Comparison of ENCODE assay signal across 8 cellular contexts in the genomic region with DNA sequence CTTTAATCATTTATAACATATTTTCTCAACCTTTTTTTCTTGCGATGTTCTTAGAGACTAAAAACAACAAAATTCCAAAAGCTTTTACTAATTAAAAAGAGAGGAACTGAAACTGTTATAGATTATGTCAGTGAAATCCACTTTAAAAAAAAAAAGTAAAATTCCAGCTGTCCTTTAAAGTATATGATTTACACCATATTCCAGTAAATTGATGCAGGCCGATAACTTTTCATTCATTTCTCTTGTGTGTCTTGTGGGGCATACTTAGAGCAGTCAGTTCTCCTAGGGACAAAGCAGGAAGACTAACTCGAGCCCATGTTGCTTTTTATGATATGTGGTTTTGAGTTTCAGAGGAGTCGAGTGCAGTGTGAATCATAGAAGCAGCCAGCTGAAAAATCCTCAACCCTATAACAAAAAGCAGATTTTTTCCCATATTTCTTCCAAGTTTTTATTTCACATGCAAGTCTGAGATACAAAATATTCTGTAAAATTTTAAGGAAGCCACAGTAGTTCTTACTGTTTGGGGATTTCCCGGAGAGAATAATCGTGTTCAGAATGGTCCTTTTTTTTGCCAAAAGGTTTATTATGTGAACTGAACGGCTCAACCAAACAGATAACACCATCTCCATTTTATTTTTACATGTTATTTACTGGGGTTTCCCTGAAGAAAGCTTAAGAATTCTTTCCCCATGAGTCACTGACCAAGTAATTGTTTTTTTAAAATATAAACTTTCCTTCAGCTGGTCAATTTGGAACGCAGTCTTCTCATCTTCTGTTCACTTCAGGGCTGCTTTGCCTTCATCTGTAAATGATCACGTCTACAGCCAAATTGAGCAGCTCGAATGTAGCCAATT.
A peak's percentile ranks its signal among the peaks of the same experiment; 100 is the strongest.
DNase-seq lines count a peak whose midpoint lies in the region; TF ChIP-seq lines count a peak whose summit lies in the region.

No MANE protein-coding gene starts in this region.

- WGBS in thyroid gland, 2 donors, result 29 to 39% methylated on average over 10 of the region's 10 CpGs
- WGBS in testis, 2 donors, result 37 to 41% methylated on average over 10 of the region's 10 CpGs

- no peaks in the 10 kb centered on the region for H4K20me1 ChIP-seq in SU-DHL-6 (ENCODE audit: low read depth, low read length)

- H3K4me1 Mint-ChIP-seq in activated naive CD4-positive, alpha-beta T cell treated with anti-CD3 and anti-CD28 coated beads, Interleukin-2, amount 50 U/mL, for 24 hours, result peaks cover 22% of the 10 kb centered on the region

- H3K4me3 Mint-ChIP-seq in activated naive CD4-positive, alpha-beta T cell treated with anti-CD3 and anti-CD28 coated beads, Interleukin-2, amount 50 U/mL, for 24 hours, result peak overlapping the region; percentile 1

- peaks cover 12% of the 10 kb centered on the region for H3K36me3 Mint-ChIP-seq in activated naive CD4-positive, alpha-beta T cell treated with anti-CD3 and anti-CD28 coated beads, Interleukin-2, amount 50 U/mL, for 24 hours

- H3K36me3 ChIP-seq in SU-DHL-6 (ENCODE audit: low read length), result no peaks in the 10 kb centered on the region
- no peaks in the 10 kb centered on the region for H3K36me3 ChIP-seq in thyroid gland
- no peaks in the 10 kb centered on the region for H3K36me3 ChIP-seq in testis (ENCODE audit: low read depth, missing control alignments)

- no peaks in the 10 kb centered on the region for H3K9me2 ChIP-seq in SU-DHL-6 (replicated peaks; ENCODE audit: insufficient read depth, low read length)

- H3K4me3 ChIP-seq in SU-DHL-6 (ENCODE audit: insufficient read depth, low read length, poor library complexity, severe bottlenecking) (no peak overlapping the region), thyroid gland (replicated peaks in 1 of 3) (no peak overlapping the region), testis (no peak overlapping the region)

- TF ChIP-seq CTCF in SU-DHL-6 (IDR thresholded peaks at IDR 0.05; ENCODE audit: insufficient read depth, low read length, poor library complexity, severe bottlenecking) (no peak), thyroid gland (IDR thresholded peaks at IDR 0.05) (no peak), testis (IDR thresholded peaks at IDR 0.05) (no peak)

- H3K4me2 ChIP-seq in SU-DHL-6 (ENCODE audit: low read depth, low read length, poor library complexity, severe bottlenecking), result peak overlapping the region; percentile 9

- no peaks in the 10 kb centered on the region for H3K79me2 ChIP-seq in SU-DHL-6 (ENCODE audit: insufficient read depth, low read length)

- no peak overlapping the region for H3K9ac ChIP-seq in SU-DHL-6 (ENCODE audit: low read length)

- H3K27ac Mint-ChIP-seq in activated naive CD4-positive, alpha-beta T cell treated with anti-CD3 and anti-CD28 coated beads, Interleukin-2, amount 50 U/mL, for 24 hours, result no peak overlapping the region

- H3K9me3 ChIP-seq in SU-DHL-6 (ENCODE audit: insufficient read depth, low read length) (peaks cover 8% of the 10 kb centered on the region; the same call in 1 of the 2 replicates), thyroid gland (no peaks in the 10 kb centered on the region), testis (no peaks in the 10 kb centered on the region)

- H3K27me3 ChIP-seq in SU-DHL-6 (ENCODE audit: low read length) (no peaks in the 10 kb centered on the region), thyroid gland (no peaks in the 10 kb centered on the region), testis (no peaks in the 10 kb centered on the region)

- peak in 1 of 2 donors; percentile 18 for TF ChIP-seq POLR2A in thyroid gland (IDR thresholded peaks at IDR 0.05)
- no peak for TF ChIP-seq POLR2A in testis (IDR thresholded peaks at IDR 0.05)

- no peak for DNase-seq in activated naive CD4-positive, alpha-beta T cell treated with Interleukin-2 at 50 U/mL for 16 hours
- DNase-seq in glomerular visceral epithelial cell (ENCODE audit: extremely low spot score), result peak; percentile 90
- DNase-seq in thyroid gland, result no peak
- DNase-seq in ureter (ENCODE audit: low spot score), result no peak
- DNase-seq in NCI-H345 (lab: John Stamatoyannopoulos, UW), result no peak
- no peak for DNase-seq in testis

- H3F3A ChIP-seq in SU-DHL-6 (ENCODE audit: insufficient read depth), result no peaks in the 10 kb centered on the region

- peak overlapping the region; percentile 29 for H2AFZ ChIP-seq in SU-DHL-6 (ENCODE audit: low read depth, low read length, severe bottlenecking)

- H3K27me3 Mint-ChIP-seq in activated naive CD4-positive, alpha-beta T cell treated with anti-CD3 and anti-CD28 coated beads, Interleukin-2, amount 50 U/mL, for 24 hours, result no peaks in the 10 kb centered on the region

- H3K4me1 ChIP-seq in thyroid gland, result peaks cover 21 to 26% of the 10 kb centered on the region in 2 donors
- H3K4me1 ChIP-seq in testis, result peaks cover 12% of the 10 kb centered on the region

- intact Hi-C loops in thyroid gland (cut with DNase I), result no loop called here
- intact Hi-C loops in testis (cut with DNase I; ENCODE audit: low total_unique reads), result no loop called here

- H3K9me3 Mint-ChIP-seq in activated naive CD4-positive, alpha-beta T cell treated with anti-CD3 and anti-CD28 coated beads, Interleukin-2, amount 50 U/mL, for 24 hours, result peaks cover 15% of the 10 kb centered on the region

- H3K27ac ChIP-seq in SU-DHL-6 (ENCODE audit: low read depth, low read length) (no peak overlapping the region), thyroid gland (peak overlapping the region; percentile 74 to 87 (median 78)), testis (peak overlapping the region in 1 of 2 donors; percentile 20)
